ENCODE assay signal across 21 cellular contexts in the genomic region with DNA sequence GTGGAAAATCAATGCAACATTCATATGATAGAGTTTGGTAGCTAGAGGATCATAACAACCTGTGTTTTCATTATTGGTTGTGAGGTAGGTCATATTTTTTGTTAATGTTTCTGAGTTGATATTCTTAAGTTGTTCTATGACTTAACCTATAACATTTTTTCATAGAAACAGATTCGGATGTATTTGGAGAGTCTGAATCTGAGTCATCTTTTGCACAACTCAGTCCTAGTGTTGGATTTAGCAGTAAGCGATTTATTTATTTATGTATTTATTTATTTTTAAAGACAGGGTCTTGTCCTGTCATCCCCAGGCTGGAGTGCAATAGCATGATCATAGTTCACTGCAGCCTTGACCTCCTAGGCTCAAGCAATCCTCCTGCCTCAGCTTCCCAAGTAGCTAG.
"Had no signal": no experiment of that assay in that cellular context is flagged by ENCODE, and none has a peak within 500 bp of the region (broad histone marks: within the 10 kb centered on the region; RNA-seq: fewer than 3 reads in every experiment).

No MANE protein-coding gene starts in this region.

- H3K36me3 ChIP-seq: left lung, ovary, right atrium auricular region, right lobe of liver, tibial nerve, uterus had no signal

- H3K4me3 ChIP-seq: left lung, lung, mucosa of descending colon, ovary, right atrium auricular region, right lobe of liver, smooth muscle cell, tibial nerve, uterus had no signal

- DNase-seq: hypothalamus; kidney; left colon; left lung; midbrain; mucosa of descending colon; naive thymus-derived CD4-positive, alpha-beta T cell; ovary; right lobe of liver; stimulated activated CD4-positive, alpha-beta T cell treated with anti-CD3 and anti-CD28 coated beads, Interleukin-1b, Interleukin-23, amount 100 ng/mL, for 48 hours; stimulated activated CD4-positive, alpha-beta T cell treated with anti-CD3 and anti-CD28 coated beads, Interleukin-2, amount 100 ng/mL, for 48 hours; stimulated activated CD4-positive, alpha-beta T cell treated with anti-CD3 and anti-CD28 coated beads, Interleukin-4, amount 100 ng/mL, for 4 hours; stimulated activated CD8-positive, alpha-beta memory T cell treated with anti-CD3 and anti-CD28 coated beads, Interleukin-4, amount 100 ng/mL, for 48 hours; stimulated activated naive CD4-positive, alpha-beta T cell treated with Interleukin-2 at 50 U/mL for 16 hours; stimulated activated naive CD8-positive, alpha-beta T cell treated with anti-CD3 and anti-CD28 coated beads, Interleukin-15, amount 100 ng/mL, for 72 hours; substantia nigra; uterus had no signal

- H3K27me3 ChIP-seq: left lung, ovary, right atrium auricular region, right lobe of liver, tibial nerve, uterus had no signal

- H3K27ac ChIP-seq: left lung, ovary, right atrium auricular region, right lobe of liver, tibial nerve, uterus had no signal
